Comparison of ENCODE assay signal across 1 cellular context in genomic region chr11:88523362-88524028, GRCh38.
A peak's percentile ranks its signal among the peaks of the same experiment; 100 is the strongest.
TF ChIP-seq lines count a peak whose summit lies in the region.

No MANE protein-coding gene starts in this region.

TF ChIP-seq in endothelial cell of umbilical vein, 7 proteins besides CTCF, POLR2A, EP300 and RAD21 (continued from another document):
- no peak for TF ChIP-seq MAX (IDR thresholded peaks at IDR 0.05; ENCODE audit: insufficient read depth, insufficient read length)
- TF ChIP-seq GATA2 (IDR thresholded peaks at IDR 0.05; ENCODE audit: insufficient read depth, insufficient read length, low read depth, low read length): peak; percentile 88
- no peak for TF ChIP-seq JUN (IDR thresholded peaks at IDR 0.05; ENCODE audit: borderline replicate concordance, insufficient read depth, insufficient read length, low read depth)
- peak; percentile 62 for TF ChIP-seq FOS (IDR thresholded peaks at IDR 0.05; ENCODE audit: borderline replicate concordance, insufficient read depth, low read length)
TF ChIP-seq in endothelial cell of umbilical vein: peak in this region for 2.
